ENCODE assay signal across 29 cellular contexts in genomic region chr2:95295376-95295775, GRCh38. TPM values are rescaled to one million over a fixed set of nuclear protein-coding genes. Genes with fewer than 3 reads are reported as not detected.
"Had no signal": no experiment of that assay in that cellular context is flagged by ENCODE, and none has a peak within 500 bp of the region (broad histone marks: within the 10 kb centered on the region; RNA-seq: fewer than 3 reads in every experiment).

No MANE protein-coding gene starts in this region.

- H3K4me3 ChIP-seq: coronary artery, esophagus muscularis mucosa, gastrocnemius medialis, heart left ventricle had no signal

- H3K4me1 Mint-ChIP-seq: activated CD4-positive, alpha-beta memory T cell treated with anti-CD3 and anti-CD28 coated beads, Interleukin-2, amount 10 ng/mL, durations not matched to agents 7 days and 5 days; activated CD4-positive, alpha-beta T cell treated with anti-CD3 and anti-CD28 coated beads, Interleukin-2, amount 10 ng/mL, durations not matched to agents 7 days and 5 days; activated naive CD4-positive, alpha-beta T cell treated with anti-CD3 and anti-CD28 coated beads, Interleukin-2, amount 10 ng/mL, durations not matched to agents 7 days and 5 days; activated naive CD8-positive, alpha-beta T cell treated with anti-CD3 and anti-CD28 coated beads, Interleukin-2, amount 10 ng/mL, durations not matched to agents 7 days and 5 days had no signal

- H3K36me3 ChIP-seq: esophagus muscularis mucosa, gastrocnemius medialis, heart left ventricle had no signal

- H3K27me3 Mint-ChIP-seq: activated CD4-positive, alpha-beta memory T cell treated with anti-CD3 and anti-CD28 coated beads, Interleukin-2, amount 10 ng/mL, durations not matched to agents 7 days and 5 days; activated CD4-positive, alpha-beta T cell treated with anti-CD3 and anti-CD28 coated beads, Interleukin-2, amount 10 ng/mL, durations not matched to agents 7 days and 5 days had no signal

- H3K27ac ChIP-seq: coronary artery, esophagus muscularis mucosa, foreskin keratinocyte, gastrocnemius medialis, heart left ventricle had no signal

- H3K4me1 ChIP-seq: gastrocnemius medialis, heart left ventricle had no signal

- H3K27ac Mint-ChIP-seq: activated CD4-positive, alpha-beta memory T cell treated with anti-CD3 and anti-CD28 coated beads, Interleukin-2, amount 10 ng/mL, durations not matched to agents 7 days and 5 days; activated CD4-positive, alpha-beta T cell treated with anti-CD3 and anti-CD28 coated beads, Interleukin-2, amount 10 ng/mL, durations not matched to agents 7 days and 5 days; activated naive CD4-positive, alpha-beta T cell treated with anti-CD3 and anti-CD28 coated beads, Interleukin-2, amount 10 ng/mL, durations not matched to agents 7 days and 5 days; activated naive CD4-positive, alpha-beta T cell treated with anti-CD3 and anti-CD28 coated beads, Interleukin-2, amount 50 U/mL, for 72 hours; activated naive CD8-positive, alpha-beta T cell treated with anti-CD3 and anti-CD28 coated beads, Interleukin-2, amount 10 ng/mL, durations not matched to agents 7 days and 5 days; activated T-cell treated with anti-CD3 and anti-CD28 coated beads, Interleukin-2, amount 50 U/mL, for 24 hours; activated T-cell treated with anti-CD3 and anti-CD28 coated beads, Interleukin-2, amount 50 U/mL, for 72 hours; dendritic cell treated with granulocyte-macrophage colony-stimulating factor and Interleukin-4, amounts not matched to agents 40 ng/mL and 50 ng/mL, for 4 days; effector memory CD8-positive, alpha-beta T cell; T-helper 17 cell had no signal

- DNase-seq: activated CD4-positive, alpha-beta memory T cell treated with anti-CD3 and anti-CD28 coated beads, Interleukin-2, amount 10 ng/mL, durations not matched to agents 7 days and 5 days; activated CD4-positive, alpha-beta T cell treated with anti-CD3 and anti-CD28 coated beads for 1 hour; activated CD4-positive, alpha-beta T cell treated with anti-CD3 and anti-CD28 coated beads for 4 hours; activated CD4-positive, alpha-beta T cell treated with anti-CD3 and anti-CD28 coated beads, Interleukin-2, amount 10 ng/mL, durations not matched to agents 7 days and 5 days; activated CD4-positive, alpha-beta T cell treated with anti-CD3 and anti-CD28 coated beads, Interleukin-2, amount 50 U/mL, for 4 hours; activated CD8-positive, alpha-beta memory T cell treated with anti-CD3 and anti-CD28 coated beads, Interleukin-2, amount 50 U/mL, for 48 hours; activated gamma-delta T cell; activated naive CD4-positive, alpha-beta T cell; activated naive CD4-positive, alpha-beta T cell treated with anti-CD3 and anti-CD28 coated beads, Interleukin-2, amount 10 ng/mL, durations not matched to agents 7 days and 5 days; activated naive CD8-positive, alpha-beta T cell treated with anti-CD3 and anti-CD28 coated beads, Interleukin-2, amount 10 ng/mL, durations not matched to agents 7 days and 5 days; activated T-cell treated with anti-CD3 and anti-CD28 coated beads for 4 hours; activated T-cell treated with anti-CD3 and anti-CD28 coated beads, Interleukin-2, amount 50 U/mL, for 24 hours; activated T-cell treated with anti-CD3 and anti-CD28 coated beads, Interleukin-2, amount 50 U/mL, for 72 hours; central memory CD4-positive, alpha-beta T cell; cerebellar nuclear complex; effector CD4-positive, alpha-beta T cell; effector memory CD8-positive, alpha-beta T cell; erythroblast; foreskin keratinocyte; gastrocnemius medialis; glutamatergic neuron; heart left ventricle; T-helper 1 cell; T-helper 17 cell had no signal

- H3K4me3 Mint-ChIP-seq: activated CD4-positive, alpha-beta memory T cell treated with anti-CD3 and anti-CD28 coated beads, Interleukin-2, amount 10 ng/mL, durations not matched to agents 7 days and 5 days; activated CD4-positive, alpha-beta T cell treated with anti-CD3 and anti-CD28 coated beads, Interleukin-2, amount 10 ng/mL, durations not matched to agents 7 days and 5 days; activated naive CD4-positive, alpha-beta T cell treated with anti-CD3 and anti-CD28 coated beads, Interleukin-2, amount 10 ng/mL, durations not matched to agents 7 days and 5 days; activated naive CD8-positive, alpha-beta T cell treated with anti-CD3 and anti-CD28 coated beads, Interleukin-2, amount 10 ng/mL, durations not matched to agents 7 days and 5 days; activated T-cell treated with anti-CD3 and anti-CD28 coated beads, Interleukin-2, amount 50 U/mL, for 24 hours; activated T-cell treated with anti-CD3 and anti-CD28 coated beads, Interleukin-2, amount 50 U/mL, for 72 hours; dendritic cell treated with granulocyte-macrophage colony-stimulating factor and Interleukin-4, amounts not matched to agents 40 ng/mL and 50 ng/mL, for 4 days; effector memory CD8-positive, alpha-beta T cell; T-helper 17 cell had no signal

- H3K36me3 Mint-ChIP-seq: activated naive CD8-positive, alpha-beta T cell treated with anti-CD3 and anti-CD28 coated beads, Interleukin-2, amount 10 ng/mL, durations not matched to agents 7 days and 5 days had no signal

- FAIRE-seq: astrocyte had no signal

RNA-seq across cellular contexts. Expression of gene KCNIP3, which starts 1.8 kb away (rescaled TPM):
- total RNA-seq: activated CD4-positive, alpha-beta memory T cell treated with anti-CD3 and anti-CD28 coated beads, Interleukin-2, amount 10 ng/mL, durations not matched to agents 7 days and 5 days; activated CD4-positive, alpha-beta T cell treated with anti-CD3 and anti-CD28 coated beads, Interleukin-2, amount 10 ng/mL, durations not matched to agents 7 days and 5 days; activated naive CD4-positive, alpha-beta T cell treated with anti-CD3 and anti-CD28 coated beads, Interleukin-2, amount 50 U/mL, for 72 hours; activated naive CD8-positive, alpha-beta T cell treated with anti-CD3 and anti-CD28 coated beads, Interleukin-2, amount 10 ng/mL, durations not matched to agents 7 days and 5 days; activated T-cell treated with anti-CD3 and anti-CD28 coated beads, Interleukin-2, amount 50 U/mL, for 72 hours; T-helper 17 cell had no signal
